In genomic region chr3:196643761-196644160, GRCh38 we compare ENCODE assay signal across 11 cellular contexts. TPM values are rescaled to one million over a fixed set of nuclear protein-coding genes. Genes with fewer than 3 reads are reported as not detected.
DNase-seq lines count a peak whose midpoint lies in the region; ATAC-seq and TF ChIP-seq lines count a peak whose summit lies in the region.
"Had no signal": no experiment of that assay in that cellular context is flagged by ENCODE, and none has a peak within 500 bp of the region (broad histone marks: within the 10 kb centered on the region; RNA-seq: fewer than 3 reads in every experiment).

No MANE protein-coding gene starts in this region.

- no peaks in the 10 kb centered on the region for H3K9me3 ChIP-seq in CD4-positive, alpha-beta T cell (ENCODE audit: control insufficient read depth, low read length)
- H3K9me3 ChIP-seq in KOPT-K1 (ENCODE audit: insufficient read depth, low read length, poor library complexity, severe bottlenecking) = no peaks in the 10 kb centered on the region
- H3K9me3 ChIP-seq: MG63 had no signal

- H3K36me3 Mint-ChIP-seq in CD4-positive, alpha-beta T cell (ENCODE audit: low read depth) = peaks cover 66% of the 10 kb centered on the region
- peaks cover 27% of the 10 kb centered on the region for H3K36me3 Mint-ChIP-seq in activated naive CD8-positive, alpha-beta T cell treated with anti-CD3 and anti-CD28 coated beads, Interleukin-2, amount 10 ng/mL, durations not matched to agents 7 days and 5 days
- no peaks in the 10 kb centered on the region for H3K36me3 Mint-ChIP-seq in natural killer cell treated with Interleukin-12 subunit alpha and Interleukin-12 subunit beta and Interleukin-15 and Interleukin-18, amount 100 ng/mL, for 72 hours

- intact Hi-C loops in CD4-positive, alpha-beta T cell (cut with DNase I, micrococcal nuclease) = no loop called here

- H3K9me3 Mint-ChIP-seq in CD4-positive, alpha-beta T cell = no peaks in the 10 kb centered on the region
- H3K9me3 Mint-ChIP-seq in activated naive CD8-positive, alpha-beta T cell treated with anti-CD3 and anti-CD28 coated beads, Interleukin-2, amount 10 ng/mL, durations not matched to agents 7 days and 5 days = no peaks in the 10 kb centered on the region
- H3K9me3 Mint-ChIP-seq in natural killer cell treated with Interleukin-12 subunit alpha and Interleukin-12 subunit beta and Interleukin-15 and Interleukin-18, amount 100 ng/mL, for 72 hours = no peaks in the 10 kb centered on the region

- TF ChIP-seq CTCF in CD4-positive, alpha-beta T cell (IDR thresholded peaks at IDR 0.05) = no peak

- peaks cover 78% of the 10 kb centered on the region for H3K4me1 Mint-ChIP-seq in CD4-positive, alpha-beta T cell (ENCODE audit: low read depth)
- H3K4me1 Mint-ChIP-seq in activated naive CD8-positive, alpha-beta T cell treated with anti-CD3 and anti-CD28 coated beads, Interleukin-2, amount 10 ng/mL, durations not matched to agents 7 days and 5 days = peaks cover 57% of the 10 kb centered on the region
- peaks cover 71 to 74% of the 10 kb centered on the region in 2 donors for H3K4me1 Mint-ChIP-seq in natural killer cell treated with Interleukin-12 subunit alpha and Interleukin-12 subunit beta and Interleukin-15 and Interleukin-18, amount 100 ng/mL, for 72 hours (ENCODE audit: low read depth in 2 of 2)

- H3K4me3 Mint-ChIP-seq in CD4-positive, alpha-beta T cell = peak overlapping the region; percentile 11
- peak overlapping the region; percentile 18 for H3K4me3 Mint-ChIP-seq in activated naive CD8-positive, alpha-beta T cell treated with anti-CD3 and anti-CD28 coated beads, Interleukin-2, amount 10 ng/mL, durations not matched to agents 7 days and 5 days
- peak overlapping the region; percentile 98 for H3K4me3 Mint-ChIP-seq in natural killer cell treated with Interleukin-12 subunit alpha and Interleukin-12 subunit beta and Interleukin-15 and Interleukin-18, amount 100 ng/mL, for 72 hours

- no peak for ATAC-seq in CD4-positive, alpha-beta T cell (ENCODE audit: poor library complexity)
- no peak for ATAC-seq in activated naive CD8-positive, alpha-beta T cell treated with anti-CD3 and anti-CD28 coated beads, Interleukin-2, amount 10 ng/mL, durations not matched to agents 7 days and 5 days (ENCODE audit: low read depth)
- ATAC-seq in natural killer cell treated with Interleukin-12 subunit alpha and Interleukin-12 subunit beta and Interleukin-15 and Interleukin-18, amount 100 ng/mL, for 72 hours = no peak
- ATAC-seq in GM19467 (IDR thresholded peaks at IDR 0.05; ENCODE audit: unreplicated experiment) = no peak
- ATAC-seq: HCT116 had no signal

- H3K27me3 ChIP-seq in CD4-positive, alpha-beta T cell (ENCODE audit: control insufficient read depth, insufficient read depth, low read length) = no peaks in the 10 kb centered on the region
- H3K27me3 ChIP-seq: MG63 had no signal

- CTCF ChIA-PET in CD4-positive, alpha-beta T cell (lab: Charles Lee) = interaction anchor here (2.3 kb wide), 1 partner anchor 34 kb away, joined by 12 read pairs; no protein-coding TSS in a partner anchor

- H3K27ac ChIP-seq in CD4-positive, alpha-beta T cell (ENCODE audit: low read depth, low read length) = peak overlapping the region; percentile 33
- H3K27ac ChIP-seq in KOPT-K1 (ENCODE audit: low read depth, low read length, poor library complexity, severe bottlenecking) = peak overlapping the region; percentile 99

- no peak for DNase-seq in CD4-positive, alpha-beta T cell
- no peak for DNase-seq in activated naive CD8-positive, alpha-beta T cell treated with anti-CD3 and anti-CD28 coated beads, Interleukin-2, amount 10 ng/mL, durations not matched to agents 7 days and 5 days
- DNase-seq in natural killer cell treated with Interleukin-12 subunit alpha and Interleukin-12 subunit beta and Interleukin-15 and Interleukin-18, amount 100 ng/mL, for 72 hours (ENCODE audit: low spot score) = no peak
- DNase-seq in HuH-7 (ENCODE audit: low spot score) = no peak
- DNase-seq in cerebellum (ENCODE audit: low spot score) = no peak
- no peak for DNase-seq in NCI-H526 treated with DMSO at 0.1 percent for 48 hours (lab: John Stamatoyannopoulos, UW)
- DNase-seq: MG63 had no signal

- peak overlapping the region; percentile 91 for H3K27ac Mint-ChIP-seq in CD4-positive, alpha-beta T cell
- H3K27ac Mint-ChIP-seq in activated naive CD8-positive, alpha-beta T cell treated with anti-CD3 and anti-CD28 coated beads, Interleukin-2, amount 10 ng/mL, durations not matched to agents 7 days and 5 days = peak overlapping the region; percentile 28
- peak overlapping the region; percentile 94 to 96 for H3K27ac Mint-ChIP-seq in natural killer cell treated with Interleukin-12 subunit alpha and Interleukin-12 subunit beta and Interleukin-15 and Interleukin-18, amount 100 ng/mL, for 72 hours

- POLR2A ChIA-PET in CD4-positive, alpha-beta T cell (lab: Charles Lee) = interaction anchor here (7.7 kb wide), 1 partner anchor 13 kb away, joined by 76 read pairs; no protein-coding TSS in a partner anchor
- POLR2A ChIA-PET in activated naive CD8-positive, alpha-beta T cell treated with anti-CD3 and anti-CD28 coated beads, Interleukin-2, amount 10 ng/mL, durations not matched to agents 7 days and 5 days (lab: Charles Lee) = interaction anchor here (0.7 to 1.5 kb wide), 2 partner anchors 34 to 91 kb away, joined by 3 read pairs; no protein-coding TSS in a partner anchor

- peaks cover 88% of the 10 kb centered on the region for H3K36me3 ChIP-seq in KOPT-K1 (ENCODE audit: insufficient read depth, low read length)
- H3K36me3 ChIP-seq: MG63 had no signal

- H3K27me3 Mint-ChIP-seq in CD4-positive, alpha-beta T cell = no peaks in the 10 kb centered on the region
- no peaks in the 10 kb centered on the region for H3K27me3 Mint-ChIP-seq in activated naive CD8-positive, alpha-beta T cell treated with anti-CD3 and anti-CD28 coated beads, Interleukin-2, amount 10 ng/mL, durations not matched to agents 7 days and 5 days
- H3K27me3 Mint-ChIP-seq in natural killer cell treated with Interleukin-12 subunit alpha and Interleukin-12 subunit beta and Interleukin-15 and Interleukin-18, amount 100 ng/mL, for 72 hours = no peaks in the 10 kb centered on the region

RNA-seq across cellular contexts. Expression of gene NRROS, which starts 4.3 kb away (rescaled TPM):
- total RNA-seq in CD4-positive, alpha-beta T cell = 1 to 10 TPM; 7.4 to 8.4 TPM
- 10 to 100 TPM; 16.2 to 17.0 TPM for total RNA-seq in activated naive CD8-positive, alpha-beta T cell treated with anti-CD3 and anti-CD28 coated beads, Interleukin-2, amount 10 ng/mL, durations not matched to agents 7 days and 5 days
- total RNA-seq in natural killer cell treated with Interleukin-12 subunit alpha and Interleukin-12 subunit beta and Interleukin-15 and Interleukin-18, amount 100 ng/mL, for 72 hours = 10 to 100 TPM; 40.3 to 55.7 TPM
- total RNA-seq in cerebellum = 1.9 TPM
- total RNA-seq: bronchial epithelial cell had no signal

Comparison
In these comparisons a context has a peak if more than half of its experiments do, and no peak if none do; other contexts are left out.
1. H3K27ac Mint-ChIP-seq: peak in every context shown above with its lines; median percentile 95 in natural killer cell treated with Interleukin-12 subunit alpha and Interleukin-12 subunit beta and Interleukin-15 and Interleukin-18, amount 100 ng/mL, for 72 hours; 91 in CD4-positive, alpha-beta T cell; 28 in activated naive CD8-positive, alpha-beta T cell treated with anti-CD3 and anti-CD28 coated beads, Interleukin-2, amount 10 ng/mL, durations not matched to agents 7 days and 5 days.
2. H3K4me3 Mint-ChIP-seq: peak in every context shown above with its lines; median percentile 98 in natural killer cell treated with Interleukin-12 subunit alpha and Interleukin-12 subunit beta and Interleukin-15 and Interleukin-18, amount 100 ng/mL, for 72 hours; 18 in activated naive CD8-positive, alpha-beta T cell treated with anti-CD3 and anti-CD28 coated beads, Interleukin-2, amount 10 ng/mL, durations not matched to agents 7 days and 5 days; 11 in CD4-positive, alpha-beta T cell.